In the genomic region with DNA sequence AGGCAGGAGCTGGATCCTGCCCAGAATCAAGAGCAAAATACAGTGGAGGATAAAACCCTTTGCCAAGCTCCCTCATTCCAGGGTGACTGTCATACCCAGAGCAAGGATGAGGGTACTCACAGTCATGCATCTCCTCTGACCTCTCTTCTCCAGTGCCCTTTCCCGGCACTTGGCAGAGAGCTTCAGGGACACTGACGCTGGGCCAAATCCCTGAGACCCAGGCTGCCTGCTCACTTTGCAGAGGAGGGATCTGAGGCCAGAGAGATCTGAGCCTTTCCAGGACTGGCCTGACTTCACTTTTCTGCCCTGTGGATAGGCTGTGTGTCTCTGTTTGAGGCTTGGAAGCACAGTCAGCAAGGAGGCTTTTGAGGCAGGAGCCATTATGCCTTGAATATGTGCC, we compare ENCODE assay signal across 32 cellular contexts.
"Had no signal": no experiment of that assay in that cellular context is flagged by ENCODE, and none has a peak within 500 bp of the region (broad histone marks: within the 10 kb centered on the region; RNA-seq: fewer than 3 reads in every experiment).

No MANE protein-coding gene starts in this region.

- H3K27me3 ChIP-seq: brain microvascular endothelial cell, esophagus muscularis mucosa, gastrocnemius medialis had no signal

- H3K36me3 Mint-ChIP-seq: activated CD4-positive, alpha-beta memory T cell treated with anti-CD3 and anti-CD28 coated beads for 36 hours; activated CD8-positive, alpha-beta memory T cell treated with anti-CD3 and anti-CD28 coated beads, Interleukin-2, amount 10 ng/mL, durations not matched to agents 7 days and 5 days; activated naive CD4-positive, alpha-beta T cell treated with anti-CD3 and anti-CD28 coated beads, Interleukin-2, amount 50 U/mL, for 24 hours; activated naive CD8-positive, alpha-beta T cell treated with anti-CD3 and anti-CD28 coated beads for 36 hours had no signal

- ATAC-seq: activated CD4-positive, alpha-beta T cell treated with anti-CD3 and anti-CD28 coated beads for 36 hours; activated CD8-positive, alpha-beta memory T cell treated with anti-CD3 and anti-CD28 coated beads, Interleukin-2, amount 10 ng/mL, durations not matched to agents 7 days and 5 days; activated CD8-positive, alpha-beta T cell treated with anti-CD3 and anti-CD28 coated beads, Interleukin-2, amount 10 ng/mL, durations not matched to agents 7 days and 5 days; activated naive CD8-positive, alpha-beta T cell treated with anti-CD3 and anti-CD28 coated beads, Interleukin-2, amount 50 U/mL, for 24 hours; effector memory CD8-positive, alpha-beta T cell; foreskin keratinocyte; gastrocnemius medialis; T-helper 17 cell had no signal

- H3K4me1 Mint-ChIP-seq: activated CD4-positive, alpha-beta T cell treated with anti-CD3 and anti-CD28 coated beads for 36 hours; activated CD4-positive, alpha-beta T cell treated with anti-CD3 and anti-CD28 coated beads, Interleukin-2, amount 10 ng/mL, durations not matched to agents 24 days and 14 days; activated CD8-positive, alpha-beta memory T cell treated with anti-CD3 and anti-CD28 coated beads, Interleukin-2, amount 10 ng/mL, durations not matched to agents 7 days and 5 days; activated naive CD4-positive, alpha-beta T cell treated with anti-CD3 and anti-CD28 coated beads, Interleukin-2, amount 50 U/mL, for 24 hours; activated naive CD8-positive, alpha-beta T cell treated with anti-CD3 and anti-CD28 coated beads for 36 hours; activated naive CD8-positive, alpha-beta T cell treated with anti-CD3 and anti-CD28 coated beads, Interleukin-2, amount 50 U/mL, for 24 hours; T-helper 17 cell had no signal

- H3K9me3 ChIP-seq: esophagus muscularis mucosa, gastrocnemius medialis had no signal

- H3K9me3 Mint-ChIP-seq: activated CD4-positive, alpha-beta memory T cell treated with anti-CD3 and anti-CD28 coated beads for 36 hours; activated CD4-positive, alpha-beta T cell treated with anti-CD3 and anti-CD28 coated beads, Interleukin-2, amount 10 ng/mL, durations not matched to agents 24 days and 14 days; activated naive CD4-positive, alpha-beta T cell treated with anti-CD3 and anti-CD28 coated beads for 36 hours; activated naive CD4-positive, alpha-beta T cell treated with anti-CD3 and anti-CD28 coated beads, Interleukin-2, amount 50 U/mL, for 24 hours; activated naive CD8-positive, alpha-beta T cell treated with anti-CD3 and anti-CD28 coated beads for 36 hours; activated naive CD8-positive, alpha-beta T cell treated with anti-CD3 and anti-CD28 coated beads, Interleukin-2, amount 50 U/mL, for 24 hours; activated T-helper 1 cell treated with anti-CD3 and anti-CD28 coated beads, Interleukin-12 subunit alpha, Interleukin-12 subunit beta, Interleukin-2, Interleukin-4 antibody, amounts not matched to agents 30 ng/mL and 10 ng/mL and 1 ng/mL, durations not matched to agents 14 hours and 24 hours and 36 hours; activated T-helper 2 cell treated with anti-CD3 and anti-CD28 coated beads, Interferon-gamma antibody, Interleukin-2, Interleukin-4, amounts not matched to agents 10 μg/mL and 5 μg/mL and 100 μg/mL, durations not matched to agents 14 hours and 24 hours and 36 hours; effector memory CD8-positive, alpha-beta T cell; T-helper 2 cell treated with Interferon-gamma antibody and Interleukin-4, amounts not matched to agents 5 μg/mL and 100 μg/mL, for 36 hours had no signal

- H3K36me3 ChIP-seq: brain microvascular endothelial cell, esophagus muscularis mucosa, gastrocnemius medialis had no signal

- DNase-seq: activated CD4-positive, alpha-beta memory T cell treated with anti-CD3 and anti-CD28 coated beads for 36 hours; activated CD4-positive, alpha-beta T cell treated with anti-CD3 and anti-CD28 coated beads for 36 hours; activated CD4-positive, alpha-beta T cell treated with anti-CD3 and anti-CD28 coated beads, Interleukin-2, amount 10 ng/mL, durations not matched to agents 24 days and 14 days; activated CD4-positive, CD25-positive, alpha-beta regulatory T cell; activated CD4-positive, CD25-positive, alpha-beta regulatory T cell treated with anti-CD3 and anti-CD28 coated beads, Interleukin-2, amount 50 U/mL, for 72 hours; activated CD8-positive, alpha-beta memory T cell treated with anti-CD3 and anti-CD28 coated beads, Interleukin-2, amount 10 ng/mL, durations not matched to agents 7 days and 5 days; activated CD8-positive, alpha-beta memory T cell treated with anti-CD3 and anti-CD28 coated beads, Interleukin-2, amount 50 U/mL, for 4 hours; activated CD8-positive, alpha-beta T cell treated with anti-CD3 and anti-CD28 coated beads, Interleukin-2, amount 10 ng/mL, durations not matched to agents 7 days and 5 days; activated effector memory CD4-positive, alpha-beta T cell treated with anti-CD3 and anti-CD28 coated beads, Interleukin-2, amount 50 U/mL, for 16 hours; activated naive CD4-positive, alpha-beta T cell treated with anti-CD3 and anti-CD28 coated beads for 36 hours; activated naive CD8-positive, alpha-beta T cell treated with anti-CD3 and anti-CD28 coated beads for 36 hours; activated naive CD8-positive, alpha-beta T cell treated with anti-CD3 and anti-CD28 coated beads, Interleukin-2, amount 50 U/mL, for 24 hours; activated T-cell treated with anti-CD3 and anti-CD28 coated beads, Interleukin-2, amount 50 U/mL, for 1 hour; activated T-cell treated with anti-CD3 and anti-CD28 coated beads, Interleukin-2, amount 50 U/mL, for 48 hours; brain microvascular endothelial cell; caudate nucleus; cortex of kidney; dermis blood vessel endothelial cell; effector CD4-positive, alpha-beta T cell; effector memory CD8-positive, alpha-beta T cell; erythroblast; foreskin keratinocyte; gastrocnemius medialis; glutamatergic neuron; T-helper 1 cell; T-helper 17 cell; T1000 had no signal

- H3K4me1 ChIP-seq: foreskin keratinocyte, gastrocnemius medialis had no signal

- H3K4me3 ChIP-seq: esophagus muscularis mucosa, gastrocnemius medialis had no signal

- H3K27ac Mint-ChIP-seq: activated CD4-positive, alpha-beta memory T cell treated with anti-CD3 and anti-CD28 coated beads for 36 hours; activated CD4-positive, alpha-beta T cell treated with anti-CD3 and anti-CD28 coated beads for 36 hours; activated CD4-positive, alpha-beta T cell treated with anti-CD3 and anti-CD28 coated beads, Interleukin-2, amount 10 ng/mL, durations not matched to agents 24 days and 14 days; activated CD8-positive, alpha-beta memory T cell treated with anti-CD3 and anti-CD28 coated beads, Interleukin-2, amount 10 ng/mL, durations not matched to agents 7 days and 5 days; activated CD8-positive, alpha-beta T cell treated with anti-CD3 and anti-CD28 coated beads, Interleukin-2, amount 10 ng/mL, durations not matched to agents 7 days and 5 days; activated naive CD4-positive, alpha-beta T cell treated with anti-CD3 and anti-CD28 coated beads for 36 hours; activated naive CD4-positive, alpha-beta T cell treated with anti-CD3 and anti-CD28 coated beads, Interleukin-2, amount 50 U/mL, for 24 hours; activated naive CD8-positive, alpha-beta T cell treated with anti-CD3 and anti-CD28 coated beads for 36 hours; activated naive CD8-positive, alpha-beta T cell treated with anti-CD3 and anti-CD28 coated beads, Interleukin-2, amount 50 U/mL, for 24 hours; activated T-helper 1 cell treated with anti-CD3 and anti-CD28 coated beads, Interleukin-12 subunit alpha, Interleukin-12 subunit beta, Interleukin-2, Interleukin-4 antibody, amounts not matched to agents 30 ng/mL and 10 ng/mL and 1 ng/mL, durations not matched to agents 14 hours and 24 hours and 36 hours; activated T-helper 2 cell treated with anti-CD3 and anti-CD28 coated beads, Interferon-gamma antibody, Interleukin-2, Interleukin-4, amounts not matched to agents 10 μg/mL and 5 μg/mL and 100 μg/mL, durations not matched to agents 14 hours and 24 hours and 36 hours; effector memory CD8-positive, alpha-beta T cell; T-helper 17 cell; T-helper 2 cell treated with Interferon-gamma antibody and Interleukin-4, amounts not matched to agents 5 μg/mL and 100 μg/mL, for 36 hours had no signal

- H3K27ac ChIP-seq: brain microvascular endothelial cell, esophagus muscularis mucosa, foreskin keratinocyte, gastrocnemius medialis had no signal

- H3K27me3 Mint-ChIP-seq: activated CD4-positive, alpha-beta memory T cell treated with anti-CD3 and anti-CD28 coated beads for 36 hours; activated naive CD4-positive, alpha-beta T cell treated with anti-CD3 and anti-CD28 coated beads, Interleukin-2, amount 50 U/mL, for 24 hours; activated naive CD8-positive, alpha-beta T cell treated with anti-CD3 and anti-CD28 coated beads for 36 hours; activated naive CD8-positive, alpha-beta T cell treated with anti-CD3 and anti-CD28 coated beads, Interleukin-2, amount 50 U/mL, for 24 hours had no signal

- H3K4me3 Mint-ChIP-seq: activated CD4-positive, alpha-beta memory T cell treated with anti-CD3 and anti-CD28 coated beads for 36 hours; activated CD4-positive, alpha-beta T cell treated with anti-CD3 and anti-CD28 coated beads for 36 hours; activated CD4-positive, alpha-beta T cell treated with anti-CD3 and anti-CD28 coated beads, Interleukin-2, amount 10 ng/mL, durations not matched to agents 24 days and 14 days; activated CD8-positive, alpha-beta memory T cell treated with anti-CD3 and anti-CD28 coated beads, Interleukin-2, amount 10 ng/mL, durations not matched to agents 7 days and 5 days; activated CD8-positive, alpha-beta T cell treated with anti-CD3 and anti-CD28 coated beads, Interleukin-2, amount 10 ng/mL, durations not matched to agents 7 days and 5 days; activated naive CD4-positive, alpha-beta T cell treated with anti-CD3 and anti-CD28 coated beads for 36 hours; activated naive CD4-positive, alpha-beta T cell treated with anti-CD3 and anti-CD28 coated beads, Interleukin-2, amount 50 U/mL, for 24 hours; activated naive CD8-positive, alpha-beta T cell treated with anti-CD3 and anti-CD28 coated beads for 36 hours; activated naive CD8-positive, alpha-beta T cell treated with anti-CD3 and anti-CD28 coated beads, Interleukin-2, amount 50 U/mL, for 24 hours; activated T-helper 1 cell treated with anti-CD3 and anti-CD28 coated beads, Interleukin-12 subunit alpha, Interleukin-12 subunit beta, Interleukin-2, Interleukin-4 antibody, amounts not matched to agents 30 ng/mL and 10 ng/mL and 1 ng/mL, durations not matched to agents 14 hours and 24 hours and 36 hours; effector memory CD8-positive, alpha-beta T cell; T-helper 2 cell treated with Interferon-gamma antibody and Interleukin-4, amounts not matched to agents 5 μg/mL and 100 μg/mL, for 36 hours had no signal
